Comparison of ENCODE assay signal across 8 cellular contexts in genomic region chr2:96336104-96336775, GRCh38. TPM values are rescaled to one million over a fixed set of nuclear protein-coding genes. Genes with fewer than 3 reads are reported as not detected.
DNase-seq lines count a peak whose midpoint lies in the region; ATAC-seq and TF ChIP-seq lines count a peak whose summit lies in the region.

No MANE protein-coding gene starts in this region.

- peak overlapping the region; percentile 80 for H2AK5ac ChIP-seq in IMR-90 (ENCODE audit: low read depth, low read length)

- H3K79me2 ChIP-seq in neural cell (replicated peaks; ENCODE audit: insufficient read depth, low read length) = peaks cover 11% of the 10 kb centered on the region

- CTCF ChIA-PET in IMR-90 (lab: Yijun Ruan, JAX) = no interaction called here

- H2AFZ ChIP-seq in IMR-90 (replicated peaks; ENCODE audit: low read length, poor library complexity) (peak overlapping the region; percentile 98), neural cell (ENCODE audit: low read depth, low read length) (peak overlapping the region; percentile 70)

- peak overlapping the region; percentile 57 to 88 for H4K8ac ChIP-seq in IMR-90 (ENCODE audit: low read depth in 2 of 2, low read length in 2 of 2)

- no peaks in the 10 kb centered on the region for H3K9me3 ChIP-seq in IMR-90 (ENCODE audit: control insufficient read depth, insufficient read depth, low read length)
- H3K9me3 ChIP-seq in neural cell (ENCODE audit: low read length) = no peaks in the 10 kb centered on the region

- H3K23ac ChIP-seq in IMR-90 (ENCODE audit: low read depth, low read length) = peak overlapping the region; percentile 79

- peak overlapping the region; percentile 69 for H2AK9ac ChIP-seq in IMR-90 (replicated peaks; ENCODE audit: low read depth, low read length, poor library complexity)

- no peak overlapping the region for H3K18ac ChIP-seq in IMR-90 (ENCODE audit: low read depth, low read length)

- H3K27ac ChIP-seq in IMR-90 (ENCODE audit: insufficient read depth, low read length) = peak overlapping the region; percentile 17; the same call in 1 of the 2 replicates
- H3K27ac ChIP-seq in neural cell (ENCODE audit: low read length) = no peak overlapping the region

- peaks cover 15 to 52% of the 10 kb centered on the region in 2 experiments for H3K79me1 ChIP-seq in IMR-90 (ENCODE audit: low read depth in 1 of 2, low read length in 2 of 2)

- 5% methylated on average over 3 of the region's 15 CpGs; no CpG with 5 or more reads in 1 of the 2 experiments for WGBS in IMR-90 (ENCODE audit: extremely low coverage in 2 of 2, insufficient read length in 1 of 2), 2 experiments

- TF ChIP-seq RAD21 in IMR-90 (IDR thresholded peaks at IDR 0.05; ENCODE audit: low read length) = no peak
- no peak for TF ChIP-seq RAD21 in neural cell (conservative IDR thresholded peaks at IDR 0.05)

- TF ChIP-seq EP300 in neural cell (conservative IDR thresholded peaks at IDR 0.05; ENCODE audit: poor library complexity, severe bottlenecking) = no peak

- H3K4me3 ChIP-seq in IMR-90 (ENCODE audit: insufficient read depth, low read depth, low read length) = peak overlapping the region; percentile 98
- peak overlapping the region; percentile 72 to 82 for H3K4me3 ChIP-seq in cardiac fibroblast (replicated peaks in 1 of 2; ENCODE audit: low read depth in 2 of 2, low read length in 2 of 2)
- H3K4me3 ChIP-seq in neural cell (ENCODE audit: low read length) = peak overlapping the region; percentile 76

- no peak overlapping the region for H2BK15ac ChIP-seq in IMR-90 (ENCODE audit: low read depth, low read length)

- POLR2A ChIA-PET in IMR-90 (lab: Charles Lee; ENCODE audit: unreplicated experiment) = no interaction called here

- H3K9me2 ChIP-seq in neural cell (ENCODE audit: insufficient read depth, low read length) = no peaks in the 10 kb centered on the region

- H2BK5ac ChIP-seq in IMR-90 (ENCODE audit: low read depth, low read length, poor library complexity, severe bottlenecking) = peak overlapping the region; percentile 61

- H4K5ac ChIP-seq in IMR-90 (ENCODE audit: low read depth, low read length) = peak overlapping the region; percentile 91

- TF ChIP-seq POLR2A in GM15510 (IDR thresholded peaks at IDR 0.05; ENCODE audit: borderline replicate concordance, extremely low read depth, insufficient read length) (peak; percentile 71), IMR-90 (IDR thresholded peaks at IDR 0.05; ENCODE audit: low read depth, low read length) (peak; percentile 71)

- H4K20me1 ChIP-seq in IMR-90 (ENCODE audit: insufficient read depth, low read length) (no peaks in the 10 kb centered on the region), neural cell (ENCODE audit: insufficient read depth) (no peaks in the 10 kb centered on the region)

- peak overlapping the region; percentile 81 for H3K56ac ChIP-seq in IMR-90 (ENCODE audit: extremely low read depth, insufficient read depth, low read length)

- peaks cover 9% of the 10 kb centered on the region for H3K4me1 ChIP-seq in IMR-90 (ENCODE audit: control insufficient read depth, insufficient read depth, low read length)

- dilution Hi-C loops in IMR-90 (cut with HindIII; ENCODE audit: low sequenced_read_pairs, unreplicated experiment) = no loop called here

- peak overlapping the region; percentile 60 for H4K91ac ChIP-seq in IMR-90 (ENCODE audit: insufficient read depth, low read depth, low read length)

- H3K9ac ChIP-seq in IMR-90 (ENCODE audit: low read depth, low read length) (peak overlapping the region; percentile 77), neural cell (ENCODE audit: low read length) (peak overlapping the region; percentile 40)

- H3K14ac ChIP-seq in IMR-90 (replicated peaks; ENCODE audit: low read depth, low read length) = peak overlapping the region; percentile 91

- DNase-seq in IMR-90 = no peak
- DNase-seq in cardiac fibroblast (ENCODE audit: low read depth in 2 of 2) = no peak
- no peak for DNase-seq in ureter (ENCODE audit: low spot score)
- DNase-seq in NCI-H1694 treated with DMSO at 0.1 percent for 48 hours (lab: John Stamatoyannopoulos, UW) = no peak
- DNase-seq in GM03348 (ENCODE audit: low spot score) = no peak

- in situ Hi-C loops in IMR-90 (cut with MboI; ENCODE audit: low sequenced_read_pairs) = no loop called here

- H3F3A ChIP-seq in neural cell (ENCODE audit: insufficient read depth, low read length, poor library complexity, severe bottlenecking) = no peaks in the 10 kb centered on the region

- H2BK20ac ChIP-seq in IMR-90 (ENCODE audit: low read depth, low read length) = no peak overlapping the region

- peak overlapping the region; percentile 98 for H3K4me2 ChIP-seq in IMR-90 (ENCODE audit: low read depth, low read length)
- peak overlapping the region; percentile 57 for H3K4me2 ChIP-seq in neural cell (ENCODE audit: low read length)

- peaks cover 2% of the 10 kb centered on the region; the same call in 1 of the 2 replicates for H3K9me1 ChIP-seq in IMR-90 (ENCODE audit: insufficient read depth, low read length)

- H3K27me3 ChIP-seq in IMR-90 (ENCODE audit: control insufficient read depth, insufficient read depth, low read length) (no peaks in the 10 kb centered on the region), neural cell (ENCODE audit: insufficient read depth, low read depth, low read length) (no peaks in the 10 kb centered on the region)

- H2BK120ac ChIP-seq in IMR-90 (ENCODE audit: low read depth, low read length) = no peak overlapping the region

- TF ChIP-seq CTCF in IMR-90 (conservative IDR thresholded peaks at IDR 0.05; ENCODE audit: low read depth, low read length) (no peak), cardiac fibroblast (IDR thresholded peaks at IDR 0.05; ENCODE audit: low read depth, low read length) (no peak), neural cell (IDR thresholded peaks at IDR 0.05; ENCODE audit: poor library complexity, severe bottlenecking) (no peak)

- no peaks in the 10 kb centered on the region for H3K36me3 ChIP-seq in IMR-90 (ENCODE audit: control insufficient read depth, insufficient read depth, low read length)
- H3K36me3 ChIP-seq in neural cell (ENCODE audit: insufficient read depth, low read length) = no peaks in the 10 kb centered on the region

- ATAC-seq in IMR-90 (ENCODE audit: low read depth) (no peak), HG03095 (IDR thresholded peaks at IDR 0.05; ENCODE audit: unreplicated experiment) (no peak)

- peak overlapping the region; percentile 70 for H3K4ac ChIP-seq in IMR-90 (ENCODE audit: low read depth, low read length)

- intact Hi-C loops in IMR-90 (cut with micrococcal nuclease) = no loop called here

- BruUV-seq in IMR-90 (replicated peaks; lab: Mats Ljungman, UMichigan) = no TSS peak

TF ChIP-seq in IMR-90, 13 proteins besides CTCF, POLR2A, EP300 and RAD21 (continues in another document):
- TF ChIP-seq BHLHE40 (IDR thresholded peaks at IDR 0.05; ENCODE audit: low read depth, low read length) (no peak), CEBPB (IDR thresholded peaks at IDR 0.05; ENCODE audit: low read depth, low read length) (no peak), RFX5 (IDR thresholded peaks at IDR 0.05; ENCODE audit: low read depth, low read length) (no peak), MXI1 (IDR thresholded peaks at IDR 0.05; ENCODE audit: borderline replicate concordance, low read depth, low read length) (no peak; the same call in 1 of the 2 replicates), CHD1 (IDR thresholded peaks at IDR 0.05; ENCODE audit: low read depth, low read length) (no peak), MAZ (IDR thresholded peaks at IDR 0.05; ENCODE audit: borderline replicate concordance, low read depth, low read length) (no peak), RCOR1 (IDR thresholded peaks at IDR 0.05; ENCODE audit: insufficient replicate concordance, low read length) (no peak)

TF ChIP-seq in neural cell, 6 proteins besides CTCF, POLR2A, EP300 and RAD21 (continues in another document):
- TF ChIP-seq EZH2 (IDR thresholded peaks at IDR 0.05; ENCODE audit: borderline replicate concordance, insufficient read depth, low read length, poor library complexity, severe bottlenecking) = no peak

RNA-seq across cellular contexts. Expression of gene NCAPH, which starts 0.7 kb away (rescaled TPM):
- total RNA-seq in IMR-90 (2012; rRNA removed) (16.7 and 17.7 TPM in 2 replicates), ureter (1.3 TPM)
- polyA plus RNA-seq in IMR-90 (2012; rRNA removed) (16.5 and 19.4 TPM in 2 replicates), neural cell (0.82 and 2.7 TPM in 2 replicates)
- 4.6 and 7.8 TPM in 2 replicates for polyA plus RNA-seq in IMR-90 (2012; cell fraction: cytosol; rRNA removed)
- polyA plus RNA-seq in IMR-90 (2012; cell fraction: nucleus; rRNA removed; ENCODE audit: low replicate concordance) = 7.2 and 9.7 TPM in 2 replicates
- 0.69 and 1.7 TPM in 2 replicates for polyA minus RNA-seq in neural cell

RNA-seq across cellular contexts. Expression of gene ITPRIPL1, which starts 11.1 kb away (rescaled TPM):
- total RNA-seq in IMR-90 (2012; rRNA removed) (1.1 and 1.4 TPM in 2 replicates), ureter (1.7 TPM)
- polyA plus RNA-seq in IMR-90 (2012; rRNA removed) (0.84 and 0.99 TPM in 2 replicates), neural cell (not detected in 2 replicates)
- polyA plus RNA-seq in IMR-90 (2012; cell fraction: cytosol; rRNA removed) = 0.96 and 1.4 TPM in 2 replicates
- polyA plus RNA-seq in IMR-90 (2012; cell fraction: nucleus; rRNA removed; ENCODE audit: low replicate concordance) = 0.28 and 0.47 TPM in 2 replicates
- not detected in 2 replicates for polyA minus RNA-seq in neural cell

RNA-seq across cellular contexts. Expression of gene SNRNP200, which starts 30.9 kb away (rescaled TPM):
- 44.1 and 44.2 TPM in 2 replicates for total RNA-seq in IMR-90 (2012; rRNA removed)
- polyA plus RNA-seq in IMR-90 (2012; rRNA removed) = 108 TPM in 2 replicates
- polyA plus RNA-seq in IMR-90 (2012; cell fraction: cytosol; rRNA removed) = 51.0 and 82.3 TPM in 2 replicates
- 226 and 252 TPM in 2 replicates for polyA plus RNA-seq in IMR-90 (2012; cell fraction: nucleus; rRNA removed; ENCODE audit: low replicate concordance)
- 70.4 and 75.7 TPM in 2 replicates for polyA plus RNA-seq in neural cell
- 78.9 and 83.5 TPM in 2 replicates for polyA minus RNA-seq in neural cell
- 139 TPM for total RNA-seq in ureter
